9 cellular contexts compared by ENCODE assay signal in the genomic region with DNA sequence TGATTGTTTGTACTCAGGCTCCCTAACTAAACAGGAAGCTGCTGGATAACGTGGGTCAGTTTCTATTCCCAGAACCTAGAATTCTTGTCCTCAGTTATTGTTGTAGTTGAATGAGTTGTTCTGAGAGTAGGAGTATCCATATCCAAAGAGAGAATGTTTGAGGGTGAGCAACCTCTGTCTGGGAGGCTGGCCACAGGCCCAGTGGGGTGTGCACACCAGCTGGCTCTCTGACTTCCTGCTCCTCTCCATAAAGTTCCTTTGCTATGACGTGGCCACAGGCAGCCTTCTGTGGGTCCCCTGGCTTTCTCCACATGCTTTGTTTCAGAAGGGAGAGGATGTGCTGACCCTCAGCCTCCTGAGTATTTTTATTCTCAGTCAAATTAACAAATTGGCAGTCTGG. TPM values are rescaled to one million over a fixed set of nuclear protein-coding genes. Genes with fewer than 3 reads are reported as not detected.
DNase-seq lines count a peak whose midpoint lies in the region; ATAC-seq and TF ChIP-seq lines count a peak whose summit lies in the region.
"Had no signal": no experiment of that assay in that cellular context is flagged by ENCODE, and none has a peak within 500 bp of the region (broad histone marks: within the 10 kb centered on the region; RNA-seq: fewer than 3 reads in every experiment).

No MANE protein-coding gene starts in this region.

- H3K4me1 ChIP-seq in skeletal muscle satellite cell (ENCODE audit: control insufficient read depth, insufficient read depth, low read length), result peaks cover 14% of the 10 kb centered on the region

- CTCF ChIA-PET in activated CD8-positive, alpha-beta memory T cell treated with anti-CD3 and anti-CD28 coated beads, Interleukin-2, amount 10 ng/mL, durations not matched to agents 7 days and 5 days (lab: Charles Lee), result no interaction called here
- CTCF ChIA-PET in HEK293T (lab: Yijun Ruan, JAX), result no interaction called here

- peak; percentile 96 for DNase-seq in HCEC 1CT
- peak; percentile 65 for DNase-seq in SW480 (ENCODE audit: low spot score)
- peak; percentile 91 for DNase-seq in glomerular visceral epithelial cell (ENCODE audit: extremely low spot score)
- no peak for DNase-seq in glutamatergic neuron
- no peak for DNase-seq in activated CD8-positive, alpha-beta memory T cell treated with anti-CD3 and anti-CD28 coated beads, Interleukin-2, amount 10 ng/mL, durations not matched to agents 7 days and 5 days
- DNase-seq in activated naive CD4-positive, alpha-beta T cell treated with Interleukin-2 at 50 U/mL for 16 hours, result no peak
- DNase-seq in HEK293T (ENCODE audit: extremely low spot score), result no peak
- DNase-seq: stimulated activated CD4-positive, alpha-beta T cell treated with anti-CD3 and anti-CD28 coated beads, Interleukin-2, amount 100 ng/mL, for 48 hours had no signal

- peak overlapping the region; percentile 52 for H3K4me2 ChIP-seq in skeletal muscle satellite cell (ENCODE audit: low read length)

- no peaks in the 10 kb centered on the region for H3K27me3 ChIP-seq in skeletal muscle satellite cell (ENCODE audit: control insufficient read depth, insufficient read depth, low read length)

- H3K4me1 Mint-ChIP-seq in glutamatergic neuron (ENCODE audit: low read depth, unreplicated experiment), result no peaks in the 10 kb centered on the region
- H3K4me1 Mint-ChIP-seq in activated CD8-positive, alpha-beta memory T cell treated with anti-CD3 and anti-CD28 coated beads, Interleukin-2, amount 10 ng/mL, durations not matched to agents 7 days and 5 days, result no peaks in the 10 kb centered on the region

- peak overlapping the region; percentile 17 for H3K9ac ChIP-seq in skeletal muscle satellite cell (ENCODE audit: low read depth, low read length)

- H3K36me3 ChIP-seq in skeletal muscle satellite cell (ENCODE audit: insufficient read depth, low read length), result no peaks in the 10 kb centered on the region

- no peaks in the 10 kb centered on the region for H3K27me3 Mint-ChIP-seq in glutamatergic neuron (ENCODE audit: unreplicated experiment)
- H3K27me3 Mint-ChIP-seq in activated CD8-positive, alpha-beta memory T cell treated with anti-CD3 and anti-CD28 coated beads, Interleukin-2, amount 10 ng/mL, durations not matched to agents 7 days and 5 days, result peaks cover 15% of the 10 kb centered on the region

- POLR2A ChIA-PET in HEK293T (lab: Yijun Ruan, JAX), result no interaction called here

- H3K4me3 Mint-ChIP-seq in glutamatergic neuron (ENCODE audit: unreplicated experiment), result no peak overlapping the region
- H3K4me3 Mint-ChIP-seq in activated CD8-positive, alpha-beta memory T cell treated with anti-CD3 and anti-CD28 coated beads, Interleukin-2, amount 10 ng/mL, durations not matched to agents 7 days and 5 days, result no peak overlapping the region

- ATAC-seq in activated CD8-positive, alpha-beta memory T cell treated with anti-CD3 and anti-CD28 coated beads, Interleukin-2, amount 10 ng/mL, durations not matched to agents 7 days and 5 days, result no peak

- H3K27ac Mint-ChIP-seq in glutamatergic neuron (ENCODE audit: unreplicated experiment), result no peak overlapping the region
- no peak overlapping the region for H3K27ac Mint-ChIP-seq in activated CD8-positive, alpha-beta memory T cell treated with anti-CD3 and anti-CD28 coated beads, Interleukin-2, amount 10 ng/mL, durations not matched to agents 7 days and 5 days

- no peaks in the 10 kb centered on the region for H3K9me3 ChIP-seq in skeletal muscle satellite cell (replicated peaks; ENCODE audit: low read length)

- no peak for TF ChIP-seq CTCF in glutamatergic neuron (IDR thresholded peaks at IDR 0.05; ENCODE audit: partially characterized antibody, unreplicated experiment)

- H3K4me3 ChIP-seq in skeletal muscle satellite cell (ENCODE audit: low read length), result no peak overlapping the region

- no peaks in the 10 kb centered on the region for H3K36me3 Mint-ChIP-seq in glutamatergic neuron (ENCODE audit: unreplicated experiment)
- H3K36me3 Mint-ChIP-seq in activated CD8-positive, alpha-beta memory T cell treated with anti-CD3 and anti-CD28 coated beads, Interleukin-2, amount 10 ng/mL, durations not matched to agents 7 days and 5 days, result no peaks in the 10 kb centered on the region

- H3K9me3 Mint-ChIP-seq in glutamatergic neuron (ENCODE audit: unreplicated experiment), result no peaks in the 10 kb centered on the region
- H3K9me3 Mint-ChIP-seq in activated CD8-positive, alpha-beta memory T cell treated with anti-CD3 and anti-CD28 coated beads, Interleukin-2, amount 10 ng/mL, durations not matched to agents 7 days and 5 days (ENCODE audit: low read depth), result no peaks in the 10 kb centered on the region

TF ChIP-seq in HEK293T, 16 proteins besides CTCF, POLR2A, EP300 and RAD21:
- TF ChIP-seq FOXA1 (IDR thresholded peaks at IDR 0.05), result no peak
- TF ChIP-seq ELF4 (IDR thresholded peaks at IDR 0.05), result no peak
- no peak for TF ChIP-seq NFRKB (IDR thresholded peaks at IDR 0.05)
- TF ChIP-seq SP1 (IDR thresholded peaks at IDR 0.05), result no peak
- TF ChIP-seq FOXK2 (IDR thresholded peaks at IDR 0.05), result no peak
- TF ChIP-seq, protein P1, sequence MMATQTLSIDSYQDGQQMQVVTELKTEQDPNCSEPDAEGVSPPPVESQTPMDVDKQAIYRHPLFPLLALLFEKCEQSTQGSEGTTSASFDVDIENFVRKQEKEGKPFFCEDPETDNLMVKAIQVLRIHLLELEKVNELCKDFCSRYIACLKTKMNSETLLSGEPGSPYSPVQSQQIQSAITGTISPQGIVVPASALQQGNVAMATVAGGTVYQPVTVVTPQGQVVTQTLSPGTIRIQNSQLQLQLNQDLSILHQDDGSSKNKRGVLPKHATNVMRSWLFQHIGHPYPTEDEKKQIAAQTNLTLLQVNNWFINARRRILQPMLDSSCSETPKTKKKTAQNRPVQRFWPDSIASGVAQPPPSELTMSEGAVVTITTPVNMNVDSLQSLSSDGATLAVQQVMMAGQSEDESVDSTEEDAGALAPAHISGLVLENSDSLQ (IDR thresholded peaks at IDR 0.05), result no peak
- no peak for TF ChIP-seq ARNT (IDR thresholded peaks at IDR 0.05)
- no peak for TF ChIP-seq BHLHE40 (IDR thresholded peaks at IDR 0.05; ENCODE audit: borderline replicate concordance)
- no peak for TF ChIP-seq SUZ12 (IDR thresholded peaks at IDR 0.05)
- no peak for TF ChIP-seq FOXM1 (IDR thresholded peaks at IDR 0.05; ENCODE audit: borderline replicate concordance)
- TF ChIP-seq L3MBTL2 (conservative IDR thresholded peaks at IDR 0.05), result no peak
- no peak for TF ChIP-seq ZNF384 (IDR thresholded peaks at IDR 0.05)
- no peak for TF ChIP-seq CTBP1 (IDR thresholded peaks at IDR 0.05; ENCODE audit: borderline replicate concordance)
- TF ChIP-seq LEF1 (IDR thresholded peaks at IDR 0.05; ENCODE audit: borderline replicate concordance), result no peak

RNA-seq across cellular contexts. Expression of gene MED12L, which starts 47.7 kb away (rescaled TPM):
- under 0.01 and 1.3 TPM in 2 replicates for total RNA-seq in skeletal muscle satellite cell (2012; rRNA removed)
- total RNA-seq in glutamatergic neuron (ENCODE audit: unreplicated experiment), result 7.8 TPM
- total RNA-seq in activated CD8-positive, alpha-beta memory T cell treated with anti-CD3 and anti-CD28 coated beads, Interleukin-2, amount 10 ng/mL, durations not matched to agents 7 days and 5 days, result 1 to 10 TPM; 2.2 to 3.2 TPM

Comparison
In these comparisons a context has a peak if more than half of its experiments do, and no peak if none do; other contexts are left out.
1. DNase-seq: peak in HCEC 1CT (single experiment), SW480 (single experiment) and glomerular visceral epithelial cell (single experiment); none in glutamatergic neuron (single experiment), activated CD8-positive, alpha-beta memory T cell treated with anti-CD3 and anti-CD28 coated beads, Interleukin-2, amount 10 ng/mL, durations not matched to agents 7 days and 5 days (single experiment), activated naive CD4-positive, alpha-beta T cell treated with Interleukin-2 at 50 U/mL for 16 hours (single experiment) and HEK293T (single experiment).